ENCODE assay signal across 31 cellular contexts in the genomic region with DNA sequence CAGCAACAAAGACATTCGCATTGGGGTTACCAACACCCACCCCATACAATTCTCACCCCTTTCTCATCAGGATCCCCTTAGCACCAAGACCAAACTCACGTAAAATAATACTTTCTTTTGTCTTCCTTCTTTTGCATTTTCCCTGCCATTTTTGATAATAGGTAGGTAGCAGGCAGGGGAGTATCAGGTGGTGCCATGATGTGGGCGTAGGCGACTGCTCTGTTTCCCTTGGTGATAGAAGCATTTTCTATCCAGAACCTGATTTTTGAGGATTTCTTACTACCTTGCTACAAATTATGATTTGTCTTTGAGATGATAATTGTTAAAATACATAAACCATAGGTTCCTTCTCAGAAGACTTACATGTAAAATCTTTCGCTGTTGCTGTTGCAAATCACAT.
"Had no signal": no experiment of that assay in that cellular context is flagged by ENCODE, and none has a peak within 500 bp of the region (broad histone marks: within the 10 kb centered on the region; RNA-seq: fewer than 3 reads in every experiment).

No MANE protein-coding gene starts in this region.

- H3K9me3 Mint-ChIP-seq: activated CD4-positive, alpha-beta T cell treated with anti-CD3 and anti-CD28 coated beads, Interleukin-2, amount 10 ng/mL, durations not matched to agents 24 days and 14 days; activated CD8-positive, alpha-beta T cell treated with anti-CD3 and anti-CD28 coated beads for 36 hours; activated naive CD4-positive, alpha-beta T cell treated with anti-CD3 and anti-CD28 coated beads, Interleukin-2, amount 50 U/mL, for 24 hours; activated naive CD8-positive, alpha-beta T cell treated with anti-CD3 and anti-CD28 coated beads, Interleukin-2, amount 10 ng/mL, durations not matched to agents 7 days and 5 days; activated T-cell treated with anti-CD3 and anti-CD28 coated beads, Interleukin-2, amount 50 U/mL, for 24 hours; activated T-helper 2 cell treated with anti-CD3 and anti-CD28 coated beads, Interferon-gamma antibody, Interleukin-2, Interleukin-4, amounts not matched to agents 10 μg/mL and 5 μg/mL and 100 μg/mL, durations not matched to agents 14 hours and 24 hours and 36 hours; central memory CD8-positive, alpha-beta T cell had no signal

- H3K9me3 ChIP-seq: ascending aorta, Peyer's patch had no signal

- H3K36me3 Mint-ChIP-seq: activated naive CD4-positive, alpha-beta T cell treated with anti-CD3 and anti-CD28 coated beads, Interleukin-2, amount 50 U/mL, for 24 hours; activated naive CD8-positive, alpha-beta T cell treated with anti-CD3 and anti-CD28 coated beads, Interleukin-2, amount 10 ng/mL, durations not matched to agents 7 days and 5 days had no signal

- H3K4me3 ChIP-seq: ascending aorta, cardiac muscle cell, Peyer's patch had no signal

- H3K9ac ChIP-seq: KMS-11 had no signal

- H3K36me3 ChIP-seq: ascending aorta, cardiac muscle cell, Peyer's patch had no signal

- H3K4me3 Mint-ChIP-seq: activated CD4-positive, alpha-beta T cell treated with anti-CD3 and anti-CD28 coated beads, Interleukin-2, amount 10 ng/mL, durations not matched to agents 24 days and 14 days; activated CD8-positive, alpha-beta T cell treated with anti-CD3 and anti-CD28 coated beads for 36 hours; activated naive CD4-positive, alpha-beta T cell treated with anti-CD3 and anti-CD28 coated beads, Interleukin-2, amount 50 U/mL, for 24 hours; activated naive CD8-positive, alpha-beta T cell treated with anti-CD3 and anti-CD28 coated beads, Interleukin-2, amount 10 ng/mL, durations not matched to agents 7 days and 5 days; activated T-cell treated with anti-CD3 and anti-CD28 coated beads, Interleukin-2, amount 50 U/mL, for 24 hours; central memory CD8-positive, alpha-beta T cell had no signal

- H3K4me1 ChIP-seq: ascending aorta, Peyer's patch had no signal

- H3K27me3 ChIP-seq: ascending aorta, cardiac muscle cell, Peyer's patch had no signal

- DNase-seq: activated CD4-positive, alpha-beta T cell treated with anti-CD3 and anti-CD28 coated beads for 1 hour; activated CD4-positive, alpha-beta T cell treated with anti-CD3 and anti-CD28 coated beads, Interleukin-2, amount 10 ng/mL, durations not matched to agents 24 days and 14 days; activated CD4-positive, alpha-beta T cell treated with anti-CD3 and anti-CD28 coated beads, Interleukin-2, amount 50 U/mL, for 4 hours; activated CD4-positive, CD25-positive, alpha-beta regulatory T cell; activated CD8-positive, alpha-beta T cell treated with anti-CD3 and anti-CD28 coated beads for 36 hours; activated gamma-delta T cell; activated naive CD4-positive, alpha-beta T cell treated with Interleukin-2 at 50 U/mL for 16 hours; activated naive CD8-positive, alpha-beta T cell treated with anti-CD3 and anti-CD28 coated beads, Interleukin-2, amount 10 ng/mL, durations not matched to agents 7 days and 5 days; activated T-cell treated with anti-CD3 and anti-CD28 coated beads, Interleukin-2, amount 50 U/mL, for 24 hours; amygdala; NCI-H1092 treated with DMSO at 0.1 percent for 48 hours; NCI-H1417 treated with DMSO at 0.1 percent for 48 hours; NCI-H187 treated with DMSO at 0.1 percent for 48 hours; NCI-H2081; NCI-H345; NCI-H524 treated with DMSO at 0.1 percent for 48 hours; PC-3; Peyer's patch; RPMI8226; SHP77 treated with DMSO at 0.1 percent for 48 hours; SW 1271; T-helper 1 cell; T-helper 2 cell; T-helper 9 cell had no signal

- H3K4me1 Mint-ChIP-seq: activated CD4-positive, alpha-beta T cell treated with anti-CD3 and anti-CD28 coated beads, Interleukin-2, amount 10 ng/mL, durations not matched to agents 24 days and 14 days; activated naive CD4-positive, alpha-beta T cell treated with anti-CD3 and anti-CD28 coated beads, Interleukin-2, amount 50 U/mL, for 24 hours; activated naive CD8-positive, alpha-beta T cell treated with anti-CD3 and anti-CD28 coated beads, Interleukin-2, amount 10 ng/mL, durations not matched to agents 7 days and 5 days; central memory CD8-positive, alpha-beta T cell had no signal

- H3K27ac ChIP-seq: ascending aorta, cardiac muscle cell, KMS-11, Peyer's patch, VCaP had no signal

- H3K27ac Mint-ChIP-seq: activated CD4-positive, alpha-beta T cell treated with anti-CD3 and anti-CD28 coated beads, Interleukin-2, amount 10 ng/mL, durations not matched to agents 24 days and 14 days; activated CD8-positive, alpha-beta T cell treated with anti-CD3 and anti-CD28 coated beads for 36 hours; activated naive CD4-positive, alpha-beta T cell treated with anti-CD3 and anti-CD28 coated beads, Interleukin-2, amount 50 U/mL, for 24 hours; activated naive CD8-positive, alpha-beta T cell treated with anti-CD3 and anti-CD28 coated beads, Interleukin-2, amount 10 ng/mL, durations not matched to agents 7 days and 5 days; activated T-cell treated with anti-CD3 and anti-CD28 coated beads, Interleukin-2, amount 50 U/mL, for 24 hours; activated T-helper 2 cell treated with anti-CD3 and anti-CD28 coated beads, Interferon-gamma antibody, Interleukin-2, Interleukin-4, amounts not matched to agents 10 μg/mL and 5 μg/mL and 100 μg/mL, durations not matched to agents 14 hours and 24 hours and 36 hours had no signal

- H3K27me3 Mint-ChIP-seq: activated CD4-positive, alpha-beta T cell treated with anti-CD3 and anti-CD28 coated beads, Interleukin-2, amount 10 ng/mL, durations not matched to agents 24 days and 14 days had no signal
